Comparison of ENCODE assay signal across 1 cellular context in genomic region chr15:65869127-65869953, GRCh38.
TF ChIP-seq lines count a peak whose summit lies in the region.

RAB11A (plus strand) TSS chr15:65869491; CDS start chr15:65869586, 95 bp downstream.

TF ChIP-seq in K562, 482 proteins besides CTCF, POLR2A, EP300 and RAD21 (continued from another document and continues in another):
- TF ChIP-seq E2F8 (IDR thresholded peaks at IDR 0.05; ENCODE audit: low read depth, partially characterized antibody) (peak; percentile 87), ZFX (CRISPR knock-in tag; IDR thresholded peaks at IDR 0.05) (peak; percentile 91), GMEB1 (CRISPR knock-in tag; IDR thresholded peaks at IDR 0.05) (no peak), RFX1 (IDR thresholded peaks at IDR 0.05) (no peak), ZFP36 (IDR thresholded peaks at IDR 0.05; ENCODE audit: low read depth, low read length, partially characterized antibody) (peak; percentile 17), ELK1 (CRISPR knock-in tag; IDR thresholded peaks at IDR 0.05) (peak; percentile 95; the same call in 1 of the 2 replicates), MCM3 (IDR thresholded peaks at IDR 0.05) (no peak), IRF9 (tag; IDR thresholded peaks at IDR 0.05) (no peak), POLR2G (IDR thresholded peaks at IDR 0.05; ENCODE audit: low read depth, low read length) (peak; percentile 97), MYC (IDR thresholded peaks at IDR 0.05; ENCODE audit: low read depth, low read length) (peak; percentile 90), MYC (CRISPR knock-in tag; IDR thresholded peaks at IDR 0.05; ENCODE audit: borderline replicate concordance, low read depth) (no peak; the same call in 1 of the 2 replicates), TAF1 (IDR thresholded peaks at IDR 0.05; ENCODE audit: control insufficient read depth, extremely low read depth, insufficient read depth, low read length, severe bottlenecking) (peak; percentile 80), LARP7 (IDR thresholded peaks at IDR 0.05) (no peak), VEZF1 (CRISPR knock-in tag; IDR thresholded peaks at IDR 0.05) (peak; percentile 99), ZNF586 (CRISPR knock-in tag; conservative IDR thresholded peaks at IDR 0.05) (no peak), SREBF1 (IDR thresholded peaks at IDR 0.05; ENCODE audit: borderline replicate concordance, low read depth, low read length) (no peak), MTA3 (IDR thresholded peaks at IDR 0.05; ENCODE audit: borderline replicate concordance) (peak; percentile 87), RCOR1 (IDR thresholded peaks at IDR 0.05; ENCODE audit: borderline replicate concordance in 1 of 2, low read depth in 2 of 2, low read length in 2 of 2) (0 out of 4 replicates have a peak, but pooled peaks of 1 of the 2 experiments have one; percentile 30), CHD2 (IDR thresholded peaks at IDR 0.05; ENCODE audit: low read depth, low read length) (peak; percentile 49; the same call in 1 of the 2 replicates), EZH2 (IDR thresholded peaks at IDR 0.05; ENCODE audit: borderline replicate concordance, low read depth, low read length) (no peak), CSDE1 (IDR thresholded peaks at IDR 0.05) (peak in 1 of 2 experiments; percentile 84; a peak in 1 of 4 replicates), KLF13 (tag; IDR thresholded peaks at IDR 0.05; ENCODE audit: borderline replicate concordance, low read depth) (peak; percentile 97), ETV5 (CRISPR knock-in tag; IDR thresholded peaks at IDR 0.05; ENCODE audit: low read depth) (peak; percentile 82), PRDM10 (IDR thresholded peaks at IDR 0.05; ENCODE audit: partially characterized antibody) (peak; percentile 76), FOXK2 (conservative IDR thresholded peaks at IDR 0.05 in 1 of 2, IDR thresholded peaks at IDR 0.05 in 1 of 2; ENCODE audit: low read depth in 2 of 2) (peak; percentile 46 to 52; a peak in 3 of 4 replicates), SP1 (CRISPR knock-in tag; IDR thresholded peaks at IDR 0.05) (peak; percentile 96), ZNF232 (CRISPR knock-in tag; IDR thresholded peaks at IDR 0.05) (0 out of 2 replicates have a peak, but pooled peaks have one; percentile 16), CTBP1 (IDR thresholded peaks at IDR 0.05; ENCODE audit: borderline replicate concordance) (peak; percentile 85), GTF2E2 (tag; IDR thresholded peaks at IDR 0.05) (peak; percentile 64; the same call in 1 of the 2 replicates), MBD2 (IDR thresholded peaks at IDR 0.05; ENCODE audit: borderline replicate concordance, low read depth) (peak; percentile 81), HNRNPH1 (optimal IDR thresholded peaks at IDR 0.05; ENCODE audit: low read depth, low read length) (no peak), STAT5B (CRISPR knock-in tag; IDR thresholded peaks at IDR 0.05) (no peak), KLF1 (tag; IDR thresholded peaks at IDR 0.05) (peak; percentile 94), ARHGAP35 (IDR thresholded peaks at IDR 0.05; ENCODE audit: partially characterized antibody) (no peak), ZBTB40 (IDR thresholded peaks at IDR 0.05) (peak; percentile 99), ZBTB40 (CRISPR knock-in tag; IDR thresholded peaks at IDR 0.05) (no peak; the same call in 1 of the 2 replicates), E2F4 (CRISPR knock-in tag; IDR thresholded peaks at IDR 0.05; ENCODE audit: low read depth) (0 out of 2 replicates have a peak, but pooled peaks have one; percentile 26), BRD9 (IDR thresholded peaks at IDR 0.05; ENCODE audit: low read depth, partially characterized antibody) (peak; percentile 24)
